1 cellular context compared by ENCODE assay signal in the genomic region with DNA sequence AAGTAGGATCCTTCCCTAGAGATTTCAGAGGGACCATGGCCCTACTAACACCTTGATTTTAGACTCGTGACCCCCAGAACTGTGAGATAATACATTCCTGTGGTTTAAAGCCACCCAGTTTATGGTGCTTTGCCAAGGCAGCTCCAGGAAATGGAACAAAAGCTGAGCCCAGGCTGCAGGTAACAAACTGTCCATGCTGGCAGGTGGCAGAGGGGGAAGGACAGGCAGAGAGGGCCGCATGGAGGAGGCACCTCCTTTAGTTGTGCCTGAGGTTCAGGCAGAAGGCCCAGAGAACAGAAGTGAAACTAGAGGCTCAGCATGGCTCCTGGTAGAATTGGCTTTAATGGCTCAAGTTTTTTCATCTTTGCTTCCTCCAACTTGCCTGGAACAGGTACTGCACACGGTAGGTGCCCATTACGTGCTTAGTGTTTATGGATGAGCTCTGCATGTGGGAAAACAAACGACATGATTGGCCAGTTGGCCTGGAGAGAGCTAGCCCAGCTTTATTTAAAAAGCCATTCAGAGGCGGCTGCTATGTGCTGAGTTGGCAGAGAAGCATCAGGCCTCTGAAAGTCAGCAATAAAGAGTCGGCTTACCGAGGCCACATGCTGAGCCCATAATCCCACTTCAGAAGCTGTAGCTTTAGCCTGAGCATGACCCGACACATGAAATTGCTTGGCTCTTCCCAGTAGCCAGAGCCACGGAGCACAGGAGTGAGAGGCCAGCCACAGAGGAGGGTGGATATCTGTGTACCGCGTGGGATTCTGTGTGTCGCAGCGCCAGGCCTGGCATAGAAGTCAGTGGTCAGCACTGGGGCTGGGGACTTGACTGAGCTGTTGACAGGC.
TF ChIP-seq lines count a peak whose summit lies in the region.

No MANE protein-coding gene starts in this region.

TF ChIP-seq in HepG2, 621 proteins besides CTCF, POLR2A, EP300 and RAD21 (continued from another document):
- TF ChIP-seq KLF15 (CRISPR knock-in tag; IDR thresholded peaks at IDR 0.05; ENCODE audit: borderline replicate concordance), result no peak
- TF ChIP-seq KDM2A (CRISPR knock-in tag; IDR thresholded peaks at IDR 0.05; ENCODE audit: borderline replicate concordance, low read depth), result 0 out of 2 replicates have a peak, but pooled peaks have one; percentile 8
- TF ChIP-seq KLF13 (CRISPR knock-in tag; IDR thresholded peaks at IDR 0.05), result no peak
- TF ChIP-seq ZNF331 (CRISPR knock-in tag; IDR thresholded peaks at IDR 0.05), result 0 out of 2 replicates have a peak, but pooled peaks have one; percentile 26
- TF ChIP-seq ZBTB38 (CRISPR knock-in tag; IDR thresholded peaks at IDR 0.05), result no peak
- no peak for TF ChIP-seq ZSCAN31 (CRISPR knock-in tag; IDR thresholded peaks at IDR 0.05; ENCODE audit: low read depth)
